In genomic region chr20:13554706-13555105, GRCh38 we compare ENCODE assay signal across 21 cellular contexts.
DNase-seq lines count a peak whose midpoint lies in the region; ATAC-seq and TF ChIP-seq lines count a peak whose summit lies in the region.
"Had no signal": no experiment of that assay in that cellular context is flagged by ENCODE, and none has a peak within 500 bp of the region (broad histone marks: within the 10 kb centered on the region; RNA-seq: fewer than 3 reads in every experiment).

No MANE protein-coding gene starts in this region.

- H3K4me3 ChIP-seq in AG10803 (ENCODE audit: low read length) = no peak overlapping the region
- H3K4me3 ChIP-seq in MG63 = no peak overlapping the region
- H3K4me3 ChIP-seq in fibroblast of the aortic adventitia (ENCODE audit: low read depth, low read length) = no peak overlapping the region
- H3K4me3 ChIP-seq: gastrocnemius medialis, HAP-1, uterus had no signal

- DNase-seq in AG10803 (ENCODE audit: low read depth) (peak; percentile 25), MG63 (peak; percentile 79), astrocyte of the hippocampus (ENCODE audit: low read depth, low spot score) (peak; percentile 52), fibroblast of the aortic adventitia (ENCODE audit: low read depth) (peak; percentile 33), NCI-H2029 (lab: John Stamatoyannopoulos, UW) (no peak), OCI-M1 (lab: John Stamatoyannopoulos, UW) (no peak)
- DNase-seq: activated CD8-positive, alpha-beta memory T cell treated with anti-CD3 and anti-CD28 coated beads for 24 hours; activated naive CD4-positive, alpha-beta T cell treated with anti-CD3 and anti-CD28 coated beads for 36 hours; activated T-cell treated with anti-CD3 and anti-CD28 coated beads, Interleukin-2, amount 50 U/mL, for 48 hours; anterior cingulate cortex; gastrocnemius medialis; naive B cell; NCI-H1092 treated with DMSO at 0.1 percent for 48 hours; NCI-H2081 treated with DMSO at 0.1 percent for 48 hours; NCI-H510A; retina; Right ventricle myocardium superior; uterus had no signal

- ATAC-seq in HG03045 (IDR thresholded peaks at IDR 0.05; ENCODE audit: unreplicated experiment) = no peak
- no peak for ATAC-seq in HG02870 (IDR thresholded peaks at IDR 0.05; ENCODE audit: unreplicated experiment)
- ATAC-seq: gastrocnemius medialis had no signal

- H3K36me3 ChIP-seq in MG63 = no peaks in the 10 kb centered on the region; the same call in 1 of the 2 replicates
- H3K36me3 ChIP-seq: gastrocnemius medialis, uterus had no signal

- no peaks in the 10 kb centered on the region for H3K27me3 ChIP-seq in MG63
- H3K27me3 ChIP-seq: gastrocnemius medialis, uterus had no signal

- no peaks in the 10 kb centered on the region for H3K9me3 ChIP-seq in MG63
- H3K9me3 ChIP-seq: gastrocnemius medialis, HAP-1, uterus had no signal

- TF ChIP-seq CTCF in AG10803 (conservative IDR thresholded peaks at IDR 0.05; ENCODE audit: low read length) (no peak), fibroblast of the aortic adventitia (IDR thresholded peaks at IDR 0.05; ENCODE audit: insufficient read depth, low read length) (no peak)

Comparison
In these comparisons a context has a peak if more than half of its experiments do, and no peak if none do; other contexts are left out.
1. DNase-seq: peak in AG10803 (single experiment), MG63 (single experiment), astrocyte of the hippocampus (single experiment) and fibroblast of the aortic adventitia (single experiment); none in NCI-H2029 (single experiment) and OCI-M1 (single experiment).